ENCODE assay signal across 1 cellular context in genomic region chr17:81295678-81296381, GRCh38.
TF ChIP-seq lines count a peak whose summit lies in the region.

No MANE protein-coding gene starts in this region.

TF ChIP-seq in K562, 482 proteins besides CTCF, POLR2A, EP300 and RAD21 (continued from another document and continues in another):
- no peak for TF ChIP-seq TEAD4 (IDR thresholded peaks at IDR 0.05; ENCODE audit: low read length)
- no peak for TF ChIP-seq TEAD4 (CRISPR knock-in tag; IDR thresholded peaks at IDR 0.05; ENCODE audit: borderline replicate concordance)
- no peak for TF ChIP-seq STAT5A (IDR thresholded peaks at IDR 0.05; ENCODE audit: borderline replicate concordance, low read length)
- no peak for TF ChIP-seq RBM17 (IDR thresholded peaks at IDR 0.05; ENCODE audit: borderline replicate concordance, low read depth, low read length)
- TF ChIP-seq NCOA2 (IDR thresholded peaks at IDR 0.05; ENCODE audit: partially characterized antibody in 2 of 2): no peak
- no peak for TF ChIP-seq EHMT2 (IDR thresholded peaks at IDR 0.05)
- TF ChIP-seq KAT2B (IDR thresholded peaks at IDR 0.05; ENCODE audit: low read depth, low read length): no peak
- no peak for TF ChIP-seq HMG20A (CRISPR knock-in tag; conservative IDR thresholded peaks at IDR 0.05)
- no peak for TF ChIP-seq CGGBP1 (CRISPR knock-in tag; IDR thresholded peaks at IDR 0.05)
- TF ChIP-seq CEBPZ (IDR thresholded peaks at IDR 0.05; ENCODE audit: borderline replicate concordance, low read depth, low read length): no peak
- no peak for TF ChIP-seq ZNF655 (CRISPR knock-in tag; IDR thresholded peaks at IDR 0.05)
- peak; percentile 92 for TF ChIP-seq CHD4 (IDR thresholded peaks at IDR 0.05; ENCODE audit: insufficient read depth, insufficient replicate concordance, low read depth, low read length, poor library complexity, severe bottlenecking)
- TF ChIP-seq SIN3B (IDR thresholded peaks at IDR 0.05; ENCODE audit: low read depth): no peak
- no peak for TF ChIP-seq ZFPM2 (CRISPR knock-in tag; IDR thresholded peaks at IDR 0.05)
- no peak for TF ChIP-seq THRAP3 (IDR thresholded peaks at IDR 0.05; ENCODE audit: borderline replicate concordance)
- TF ChIP-seq ZNF3 (CRISPR knock-in tag; IDR thresholded peaks at IDR 0.05): no peak
- TF ChIP-seq ETS2 (tag; IDR thresholded peaks at IDR 0.05; ENCODE audit: borderline replicate concordance, poor library complexity, severe bottlenecking): no peak
- TF ChIP-seq MECOM (CRISPR knock-in tag; IDR thresholded peaks at IDR 0.05): no peak
- no peak for TF ChIP-seq KLF10 (CRISPR knock-in tag; IDR thresholded peaks at IDR 0.05)
- TF ChIP-seq SMAD1 (IDR thresholded peaks at IDR 0.05; ENCODE audit: low read depth, low read length, partially characterized antibody): no peak
- TF ChIP-seq ZNF586 (CRISPR knock-in tag; conservative IDR thresholded peaks at IDR 0.05): no peak
- no peak for TF ChIP-seq MYBL2 (IDR thresholded peaks at IDR 0.05; ENCODE audit: low read depth)
- TF ChIP-seq MYBL2 (CRISPR knock-in tag; IDR thresholded peaks at IDR 0.05; ENCODE audit: borderline replicate concordance): no peak
- no peak for TF ChIP-seq PHF8 (IDR thresholded peaks at IDR 0.05; ENCODE audit: borderline replicate concordance, low read length)
- TF ChIP-seq EZH2 (IDR thresholded peaks at IDR 0.05; ENCODE audit: borderline replicate concordance, low read depth, low read length): no peak
- TF ChIP-seq ZNF780A (CRISPR knock-in tag; IDR thresholded peaks at IDR 0.05): no peak
- TF ChIP-seq ZNF146 (CRISPR knock-in tag; IDR thresholded peaks at IDR 0.05; ENCODE audit: unreplicated experiment): no peak
- peak; percentile 99 for TF ChIP-seq HDGF (IDR thresholded peaks at IDR 0.05)
- no peak for TF ChIP-seq E2F4 (CRISPR knock-in tag; IDR thresholded peaks at IDR 0.05; ENCODE audit: low read depth)
- no peak for TF ChIP-seq MTA1 (IDR thresholded peaks at IDR 0.05; ENCODE audit: borderline replicate concordance)
- no peak for TF ChIP-seq HMGN3 (IDR thresholded peaks at IDR 0.05; ENCODE audit: borderline replicate concordance, extremely low read depth, insufficient read length, low read depth, low read length)
- no peak for TF ChIP-seq SRSF1 (IDR thresholded peaks at IDR 0.05; ENCODE audit: low read depth, low read length)
- no peak for TF ChIP-seq HNRNPL (IDR thresholded peaks at IDR 0.05; ENCODE audit: low read depth, low read length)
- no peak for TF ChIP-seq JUN (IDR thresholded peaks at IDR 0.05; ENCODE audit: borderline replicate concordance, low read depth, low read length)
- 0 out of 2 replicates have a peak, but pooled peaks have one; percentile 65 for TF ChIP-seq JUN (CRISPR knock-in tag; IDR thresholded peaks at IDR 0.05; ENCODE audit: borderline replicate concordance)
- TF ChIP-seq POLR2G (IDR thresholded peaks at IDR 0.05; ENCODE audit: low read depth, low read length): no peak
- no peak for TF ChIP-seq NFXL1 (CRISPR knock-in tag; IDR thresholded peaks at IDR 0.05)
- no peak for TF ChIP-seq PTTG1 (tag; IDR thresholded peaks at IDR 0.05; ENCODE audit: low read depth)
- no peak for TF ChIP-seq CTBP1 (IDR thresholded peaks at IDR 0.05; ENCODE audit: borderline replicate concordance)
- no peak for TF ChIP-seq PRMT5 (CRISPR knock-in tag; IDR thresholded peaks at IDR 0.05)
- TF ChIP-seq BHLHE40 (IDR thresholded peaks at IDR 0.05; ENCODE audit: low read length): no peak
- no peak for TF ChIP-seq IRF2 (CRISPR knock-in tag; IDR thresholded peaks at IDR 0.05)
- TF ChIP-seq CTCFL (IDR thresholded peaks at IDR 0.05; ENCODE audit: borderline replicate concordance, insufficient read depth, low read depth, low read length, poor library complexity, severe bottlenecking): no peak
- no peak for TF ChIP-seq MGA (IDR thresholded peaks at IDR 0.05)
- no peak for TF ChIP-seq ILF3 (IDR thresholded peaks at IDR 0.05; ENCODE audit: borderline replicate concordance)
- TF ChIP-seq DPF2 (IDR thresholded peaks at IDR 0.05): 0 out of 2 replicates have a peak, but pooled peaks have one; percentile 11
- no peak for TF ChIP-seq ZNF639 (CRISPR knock-in tag; conservative IDR thresholded peaks at IDR 0.05 in 1 of 2, IDR thresholded peaks at IDR 0.05 in 1 of 2)
- TF ChIP-seq SMARCA5 (IDR thresholded peaks at IDR 0.05): peak; percentile 100
